ENCODE assay signal across 21 cellular contexts in genomic region chr4:151356510-151356909, GRCh38. TPM values are rescaled to one million over a fixed set of nuclear protein-coding genes. Genes with fewer than 3 reads are reported as not detected.
DNase-seq lines count a peak whose midpoint lies in the region; ATAC-seq, FAIRE-seq and TF ChIP-seq lines count a peak whose summit lies in the region.
"Had no signal": no experiment of that assay in that cellular context is flagged by ENCODE, and none has a peak within 500 bp of the region (broad histone marks: within the 10 kb centered on the region; RNA-seq: fewer than 3 reads in every experiment).

No MANE protein-coding gene starts in this region.

- H3K9me3 ChIP-seq in HepG2 (ENCODE audit: low read length) = no peaks in the 10 kb centered on the region
- no peaks in the 10 kb centered on the region for H3K9me3 ChIP-seq in right lobe of liver
- H3K9me3 ChIP-seq in RWPE2 (ENCODE audit: severe bottlenecking) = no peaks in the 10 kb centered on the region
- no peaks in the 10 kb centered on the region for H3K9me3 ChIP-seq in kidney (ENCODE audit: control insufficient read depth in 1 of 2, low read length in 2 of 2)
- H3K9me3 ChIP-seq: A549, pancreas had no signal

- H3K4me2 ChIP-seq in HepG2 (ENCODE audit: low read depth, low read length) = no peak overlapping the region
- H3K4me2 ChIP-seq: A549 had no signal

- no TSS peak for BruUV-seq in HepG2 (replicated peaks; lab: Mats Ljungman, UMichigan)

- no peak for TF ChIP-seq POLR2A in HepG2 (IDR thresholded peaks at IDR 0.05; ENCODE audit: insufficient read depth in 1 of 2, low read depth in 2 of 2, low read length in 2 of 2)
- no peak for TF ChIP-seq POLR2A in right lobe of liver (IDR thresholded peaks at IDR 0.05)

- TF ChIP-seq EP300 in HepG2 (IDR thresholded peaks at IDR 0.05; ENCODE audit: low read depth in 2 of 2, low read length in 2 of 2) (no peak), HepG2 (CRISPR knock-in tag; IDR thresholded peaks at IDR 0.05; ENCODE audit: borderline replicate concordance) (no peak)

- no peak overlapping the region for H3K27ac ChIP-seq in HepG2 (ENCODE audit: extremely low read length, insufficient read depth, low read length)
- H3K27ac ChIP-seq in right lobe of liver = no peak overlapping the region
- no peak overlapping the region for H3K27ac ChIP-seq in RWPE2 (ENCODE audit: poor library complexity, severe bottlenecking)
- no peak overlapping the region for H3K27ac ChIP-seq in kidney (ENCODE audit: low read depth in 2 of 2, low read length in 2 of 2)
- H3K27ac ChIP-seq: A549, pancreas had no signal

- H3K27me3 ChIP-seq in HepG2 (ENCODE audit: control insufficient read depth in 1 of 2, insufficient read depth in 2 of 2, low read length in 2 of 2) (no peaks in the 10 kb centered on the region), right lobe of liver (no peaks in the 10 kb centered on the region), RWPE2 (ENCODE audit: insufficient read depth, poor library complexity, severe bottlenecking) (no peaks in the 10 kb centered on the region)
- H3K27me3 ChIP-seq: pancreas had no signal

- in situ Hi-C loops in HepG2 (cut with HindIII; ENCODE audit: extremely low pct_ligation_motif_present, low pct_unique_long_range_greater_than_20kb) = loop anchor here (25.0 kb wide), 1 partner anchor 244 kb away; no protein-coding TSS in a partner anchor
- in situ Hi-C loops in GM13976 (cut with MboI; ENCODE audit: low sequenced_read_pairs, unreplicated experiment) = no loop called here

- peak; percentile 48; the same call in 1 of the 3 replicates for ATAC-seq in HepG2
- ATAC-seq in right lobe of liver = no peak
- peak; percentile 67; the same call in 2 of the 3 replicates for ATAC-seq in RWPE2 (ENCODE audit: low read depth)
- ATAC-seq in HG03196 (IDR thresholded peaks at IDR 0.05; ENCODE audit: unreplicated experiment) = no peak
- ATAC-seq: pancreas had no signal

- H3K4me3 ChIP-seq in HepG2 (replicated peaks in 1 of 3; ENCODE audit: insufficient read depth in 1 of 3, low read depth in 2 of 3, low read length in 3 of 3) (no peak overlapping the region), right lobe of liver (no peak overlapping the region), RWPE2 (ENCODE audit: severe bottlenecking) (no peak overlapping the region), kidney (ENCODE audit: low read length in 2 of 2) (no peak overlapping the region)
- H3K4me3 ChIP-seq: A549, pancreas had no signal

- no peaks in the 10 kb centered on the region for H3K79me2 ChIP-seq in HepG2 (ENCODE audit: insufficient read depth, low read length)

- H3K9ac ChIP-seq in HepG2 (ENCODE audit: insufficient read depth, low read depth, low read length) (no peak overlapping the region), kidney (ENCODE audit: low read length in 2 of 2) (no peak overlapping the region)

- 38% methylated on average over 1 of the region's 1 CpG for WGBS in HepG2 (ENCODE audit: low lambda C conversion rate)
- 75% methylated on average over 1 of the region's 1 CpG for WGBS in right lobe of liver (ENCODE audit: insufficient coverage, low coverage, low lambda C conversion rate, missing lambda C conversion rate)

- no peaks in the 10 kb centered on the region for H4K20me1 ChIP-seq in HepG2 (ENCODE audit: insufficient read depth, low read length)

- intact Hi-C loops in HepG2 (cut with micrococcal nuclease; ENCODE audit: unreplicated experiment) (no loop called here), right lobe of liver (cut with DNase I) (no loop called here), kidney (cut with DNase I) (loop anchor here (10.0 kb wide), 1 partner anchor 232 kb away; no protein-coding TSS in a partner anchor)

- DNase-seq in HepG2 (ENCODE audit: low spot score) (no peak), right lobe of liver (no peak), RWPE2 (ENCODE audit: low spot score) (no peak), fibroblast of peridontal ligament (ENCODE audit: extremely low read depth) (peak; percentile 13), GM13976 (ENCODE audit: low spot score) (no peak), HK-2 (ENCODE audit: unreplicated experiment) (no peak), kidney (no peak)
- DNase-seq: activated CD4-positive, alpha-beta T cell treated with anti-CD3 and anti-CD28 coated beads, Interleukin-2, amount 50 U/mL, for 48 hours; activated naive CD8-positive, alpha-beta T cell treated with anti-CD3 and anti-CD28 coated beads for 36 hours; activated T-cell treated with anti-CD3 and anti-CD28 coated beads, Interleukin-2, amount 50 U/mL, for 24 hours; CD4-positive, alpha-beta memory T cell; central memory CD4-positive, alpha-beta T cell; glutamatergic neuron; left cardiac atrium; NCI-H1436; NK-92 treated with Interleukin-12 subunit alpha and Interleukin-12 subunit beta, amount 100 ng/mL, for 24 hours; pancreas; stimulated activated naive CD4-positive, alpha-beta T cell treated with Interleukin-2 at 50 U/mL for 16 hours had no signal

- H3K36me3 ChIP-seq in HepG2 (replicated peaks in 1 of 2; ENCODE audit: control insufficient read depth in 1 of 2, insufficient read depth in 2 of 2, low read length in 2 of 2) (no peaks in the 10 kb centered on the region), right lobe of liver (no peaks in the 10 kb centered on the region), RWPE2 (ENCODE audit: low read depth) (no peaks in the 10 kb centered on the region), kidney (ENCODE audit: control insufficient read depth in 1 of 2, insufficient read depth in 2 of 2, low read length in 2 of 2) (no peaks in the 10 kb centered on the region)
- H3K36me3 ChIP-seq: pancreas had no signal

- POLR2A ChIA-PET in HepG2 (lab: Yijun Ruan, JAX) = interaction anchor here (3.0 kb wide), 1 partner anchor 31 kb away, joined by 11 read pairs; the partner anchor contains the start of gene SH3D19

- no peak overlapping the region for H2AFZ ChIP-seq in HepG2 (ENCODE audit: low read length)

- no peak for TF ChIP-seq CTCF in HepG2 (CRISPR knock-in tag; IDR thresholded peaks at IDR 0.05)
- TF ChIP-seq CTCF in right lobe of liver (IDR thresholded peaks at IDR 0.05) = no peak
- TF ChIP-seq CTCF in RWPE2 (IDR thresholded peaks at IDR 0.05; ENCODE audit: poor library complexity, severe bottlenecking) = no peak
- TF ChIP-seq CTCF in GM13976 (IDR thresholded peaks at IDR 0.05; ENCODE audit: borderline replicate concordance, control extremely low read depth, extremely low read depth, insufficient read depth, missing control alignments) = no peak
- TF ChIP-seq CTCF in kidney (IDR thresholded peaks at IDR 0.05; ENCODE audit: borderline replicate concordance, extremely low read depth, insufficient read depth) = no peak

- CTCF ChIA-PET in HepG2 (lab: Yijun Ruan, JAX; ENCODE audit: low intra/inter-chr PET ratio, low total read pairs) = no interaction called here

- H3K4me1 ChIP-seq in HepG2 (ENCODE audit: insufficient read depth, low read length) = peaks cover 7% of the 10 kb centered on the region
- H3K4me1 ChIP-seq in right lobe of liver = peaks cover 0 to 4% (median 0%) of the 10 kb centered on the region in 4 donors
- H3K4me1 ChIP-seq in RWPE2 (ENCODE audit: insufficient read depth, poor library complexity, severe bottlenecking) = peaks cover 12% of the 10 kb centered on the region
- no peaks in the 10 kb centered on the region for H3K4me1 ChIP-seq in kidney (ENCODE audit: control insufficient read depth in 1 of 2, insufficient read depth in 1 of 2, low read depth in 1 of 2, low read length in 2 of 2)
- H3K4me1 ChIP-seq: A549, pancreas had no signal

- no peak for TF ChIP-seq RAD21 in HepG2 (CRISPR knock-in tag; IDR thresholded peaks at IDR 0.05)

- FAIRE-seq in HepG2 (lab: Jason Lieb, UNC) (no peak), kidney (lab: Jason Lieb, UNC) (no peak)
- FAIRE-seq: A549, pancreas, TTC549 had no signal

RNA-seq across cellular contexts. Expression of gene SH3D19, which starts 31.1 kb away (rescaled TPM):
- total RNA-seq in HepG2 (2016; rRNA removed; fragmentation: Illumina TruSeq; extraction: Trizol) (31.2 and 34.4 TPM in 2 replicates), right lobe of liver (10 to 100 TPM; 40.2 to 53.8 (median 46.9) TPM), kidney (36.8 TPM)
- 10.0 and 11.1 TPM in 2 replicates for total RNA-seq in HepG2 (2016; cell fraction: cytosol; rRNA removed; fragmentation: Illumina TruSeq; extraction: Trizol; ENCODE audit: low read depth)
- 29.9 and 30.5 TPM in 2 replicates for total RNA-seq in HepG2 (2016; cell fraction: insoluble cytoplasmic fraction; rRNA removed; fragmentation: Illumina TruSeq; extraction: Trizol)
- 23.5 and 24.8 TPM in 2 replicates for total RNA-seq in HepG2 (2016; cell fraction: membrane; rRNA removed; fragmentation: Illumina TruSeq; extraction: Trizol)
- 35.1 and 41.5 TPM in 2 replicates for total RNA-seq in HepG2 (2016; cell fraction: nucleus; rRNA removed; fragmentation: Illumina TruSeq; extraction: Trizol)
- polyA plus RNA-seq in HepG2 (2011; rRNA removed) (36.4 and 38.0 TPM in 2 replicates), kidney (ENCODE audit: insufficient read depth, low read depth, low replicate concordance) (13.6 TPM)
- polyA plus RNA-seq in HepG2 (2011; cell fraction: cytosol; rRNA removed) = 16.2 and 23.4 TPM in 2 replicates
- 45.0 and 62.0 TPM in 2 replicates for polyA plus RNA-seq in HepG2 (2011; cell fraction: nucleus; rRNA removed)
- polyA plus RNA-seq in HepG2 (2012) = 51.3 and 74.6 TPM in 2 replicates
- 2.9 and 3.0 TPM in 2 replicates for polyA plus RNA-seq in HepG2 (2016; cell fraction: cytosol; fragmentation: Illumina TruSeq; extraction: Trizol; ENCODE audit: low read depth)
- 35.7 and 40.1 TPM in 2 replicates for polyA plus RNA-seq in HepG2 (2016; cell fraction: insoluble cytoplasmic fraction; fragmentation: Illumina TruSeq; extraction: Trizol; ENCODE audit: low read depth)
- polyA plus RNA-seq in HepG2 (2016; cell fraction: membrane; fragmentation: Illumina TruSeq; extraction: Trizol; ENCODE audit: low read depth) = 11.6 and 12.8 TPM in 2 replicates
- polyA plus RNA-seq in HepG2 (2016; cell fraction: nucleus; fragmentation: Illumina TruSeq; extraction: Trizol; ENCODE audit: insufficient read depth, low read depth) = 49.0 and 51.0 TPM in 2 replicates
- 14.5 and 52.0 TPM in 2 replicates for polyA minus RNA-seq in HepG2 (2011; rRNA and poly(A)+ RNA removed; ENCODE audit: low replicate concordance)
- 39.4 and 42.6 TPM in 2 replicates for polyA minus RNA-seq in HepG2 (2011; cell fraction: cytosol; rRNA and poly(A)+ RNA removed)
- polyA minus RNA-seq in HepG2 (2011; cell fraction: nucleus; rRNA and poly(A)+ RNA removed) = 112 and 125 TPM in 2 replicates
- total RNA-seq: activated naive CD8-positive, alpha-beta T cell treated with anti-CD3 and anti-CD28 coated beads for 36 hours had no signal

RNA-seq across cellular contexts. Expression of gene FHIP1A, which starts 52.5 kb away (rescaled TPM):
- total RNA-seq in HepG2 (2016; rRNA removed; fragmentation: Illumina TruSeq; extraction: Trizol) (2.9 and 6.2 TPM in 2 replicates), right lobe of liver (1 to 10 TPM in 5 of 6 experiments, under 1 TPM in 1; 0.74 to 5.7 (median 3.2) TPM), kidney (16.5 TPM)
- total RNA-seq in HepG2 (2016; cell fraction: cytosol; rRNA removed; fragmentation: Illumina TruSeq; extraction: Trizol; ENCODE audit: low read depth) = 5.3 and 6.2 TPM in 2 replicates
- 3.6 and 5.2 TPM in 2 replicates for total RNA-seq in HepG2 (2016; cell fraction: insoluble cytoplasmic fraction; rRNA removed; fragmentation: Illumina TruSeq; extraction: Trizol)
- total RNA-seq in HepG2 (2016; cell fraction: membrane; rRNA removed; fragmentation: Illumina TruSeq; extraction: Trizol) = 3.6 and 4.4 TPM in 2 replicates
- 6.8 and 11.0 TPM in 2 replicates for total RNA-seq in HepG2 (2016; cell fraction: nucleus; rRNA removed; fragmentation: Illumina TruSeq; extraction: Trizol)
- polyA plus RNA-seq in HepG2 (2011; rRNA removed) (4.1 and 4.3 TPM in 2 replicates), kidney (ENCODE audit: insufficient read depth, low read depth, low replicate concordance) (0.80 TPM)
- 2.2 and 2.9 TPM in 2 replicates for polyA plus RNA-seq in HepG2 (2011; cell fraction: cytosol; rRNA removed)
- 11.5 and 13.7 TPM in 2 replicates for polyA plus RNA-seq in HepG2 (2011; cell fraction: nucleus; rRNA removed)
- polyA plus RNA-seq in HepG2 (2012) = 2.1 and 2.5 TPM in 2 replicates
- polyA plus RNA-seq in HepG2 (2016; cell fraction: cytosol; fragmentation: Illumina TruSeq; extraction: Trizol; ENCODE audit: low read depth) = 0.06 and 0.24 TPM in 2 replicates
- 1.1 and 2.0 TPM in 2 replicates for polyA plus RNA-seq in HepG2 (2016; cell fraction: insoluble cytoplasmic fraction; fragmentation: Illumina TruSeq; extraction: Trizol; ENCODE audit: low read depth)
- 0.23 and 0.41 TPM in 2 replicates for polyA plus RNA-seq in HepG2 (2016; cell fraction: membrane; fragmentation: Illumina TruSeq; extraction: Trizol; ENCODE audit: low read depth)
- 1.8 and 2.0 TPM in 2 replicates for polyA plus RNA-seq in HepG2 (2016; cell fraction: nucleus; fragmentation: Illumina TruSeq; extraction: Trizol; ENCODE audit: insufficient read depth, low read depth)
- 19.9 and 26.0 TPM in 2 replicates for polyA minus RNA-seq in HepG2 (2011; rRNA and poly(A)+ RNA removed; ENCODE audit: low replicate concordance)
- 7.2 and 9.9 TPM in 2 replicates for polyA minus RNA-seq in HepG2 (2011; cell fraction: cytosol; rRNA and poly(A)+ RNA removed)
- polyA minus RNA-seq in HepG2 (2011; cell fraction: nucleus; rRNA and poly(A)+ RNA removed) = 42.9 and 59.2 TPM in 2 replicates

Comparison
In these comparisons a context has a peak if more than half of its experiments do, and no peak if none do; other contexts are left out.
1. ATAC-seq: peak in HepG2 (single experiment) and RWPE2 (single experiment); none in right lobe of liver (0 of 4) and HG03196 (single experiment).